8 cellular contexts compared by ENCODE assay signal in genomic region chr6:34027445-34027936, GRCh38.
DNase-seq lines count a peak whose midpoint lies in the region; ATAC-seq and TF ChIP-seq lines count a peak whose summit lies in the region.

No MANE protein-coding gene starts in this region.

- peak overlapping the region; percentile 11 for H2BK12ac ChIP-seq in neuronal stem cell (ENCODE audit: low read length)

- peak overlapping the region; percentile 72 for H3K18ac ChIP-seq in neuronal stem cell (ENCODE audit: low read length)

- no peak overlapping the region for H3K4me2 ChIP-seq in neuronal stem cell (ENCODE audit: insufficient read depth, low read length, poor library complexity, severe bottlenecking)

- no peak overlapping the region for H4K8ac ChIP-seq in neuronal stem cell (ENCODE audit: low read depth, low read length)

- H2BK5ac ChIP-seq in neuronal stem cell (ENCODE audit: low read length) = no peak overlapping the region

- TF ChIP-seq CTCF in GM06990 (IDR thresholded peaks at IDR 0.05; ENCODE audit: insufficient read depth, low read length, poor library complexity, severe bottlenecking) (peak; percentile 88), epithelial cell of proximal tubule (conservative IDR thresholded peaks at IDR 0.05; ENCODE audit: low read depth, low read length) (peak; percentile 77), tibial nerve (IDR thresholded peaks at IDR 0.05) (peak; percentile 27 to 75 (median 63))

- H3K9me3 ChIP-seq in neuronal stem cell (replicated peaks in 1 of 2; ENCODE audit: control insufficient read depth in 2 of 2, insufficient read depth in 1 of 2, low read depth in 1 of 2, low read length in 2 of 2) (peaks cover 0 to 8% of the 10 kb centered on the region in 2 donors), tibial nerve (peaks cover 0 to 12% (median 0%) of the 10 kb centered on the region in 4 donors)

- peak overlapping the region; percentile 88 for H2AK5ac ChIP-seq in neuronal stem cell (ENCODE audit: low read depth, low read length)

- TF ChIP-seq EP300 in tibial nerve (IDR thresholded peaks at IDR 0.05) = no peak

- peak overlapping the region; percentile 45 for H2AFZ ChIP-seq in neuronal stem cell (ENCODE audit: low read length)

- H2BK15ac ChIP-seq in neuronal stem cell (ENCODE audit: low read length) = peak overlapping the region; percentile 57

- no peak overlapping the region for H4K91ac ChIP-seq in neuronal stem cell (ENCODE audit: low read depth, low read length, poor library complexity)

- H3K23ac ChIP-seq in neuronal stem cell (ENCODE audit: low read depth, low read length, poor library complexity) = no peak overlapping the region

- DNase-seq in GM06990 (ENCODE audit: extremely low read depth, insufficient read length) = no peak
- peak; percentile 73 for DNase-seq in NAMALWA (ENCODE audit: low spot score)
- peak; percentile 25 to 54 (median 53) for DNase-seq in activated CD8-positive, alpha-beta memory T cell treated with anti-CD3 and anti-CD28 coated beads for 48 hours (ENCODE audit: low read depth in 2 of 3, low spot score in 2 of 3)
- no peak for DNase-seq in epithelial cell of proximal tubule (ENCODE audit: low read depth)
- peak; percentile 61 for DNase-seq in neuronal stem cell (ENCODE audit: low spot score)
- peak in 1 of 2 donors; percentile 7 for DNase-seq in tibial nerve (ENCODE audit: low spot score in 2 of 2)

- no peak for TF ChIP-seq POLR2A in tibial nerve (IDR thresholded peaks at IDR 0.05)

- no peak overlapping the region for H2BK120ac ChIP-seq in neuronal stem cell (ENCODE audit: low read depth, low read length)

- H3K27me3 ChIP-seq in GM06990 (replicated peaks; ENCODE audit: control insufficient read depth, insufficient read depth, low read length) (peaks cover 1% of the 10 kb centered on the region), neuronal stem cell (ENCODE audit: control insufficient read depth in 3 of 3, insufficient read depth in 3 of 3, low read depth in 1 of 3, low read length in 3 of 3) (peaks cover 0 to 4% (median 0%) of the 10 kb centered on the region in 3 experiments), tibial nerve (peaks cover 0 to 2% of the 10 kb centered on the region in 2 donors)

- ATAC-seq in HG02884 (IDR thresholded peaks at IDR 0.05; ENCODE audit: unreplicated experiment) (no peak), HG03097 (IDR thresholded peaks at IDR 0.05; ENCODE audit: low FRiP score, unreplicated experiment) (no peak)

- H3K4me1 ChIP-seq in neuronal stem cell (ENCODE audit: control insufficient read depth in 2 of 2, insufficient read depth in 1 of 2, low read depth in 1 of 2, low read length in 2 of 2) = peaks cover 0 to 5% of the 10 kb centered on the region in 2 donors
- no peaks in the 10 kb centered on the region for H3K4me1 ChIP-seq in tibial nerve

- peak overlapping the region; percentile 0 for H3K9ac ChIP-seq in neuronal stem cell (ENCODE audit: low read depth, low read length, poor library complexity)

- no CpG with 5 or more reads among the region's 17 CpGs for WGBS in neuronal stem cell (ENCODE audit: extremely low coverage in 2 of 2, insufficient read length in 2 of 2, insufficient replicate concordance in 1 of 2), 2 donors
- WGBS in tibial nerve, 2 donors = 68% methylated on average over 6 of the region's 17 CpGs; no CpG with 5 or more reads in 1 of the 2 donors

- no peak overlapping the region for H3K4me3 ChIP-seq in GM06990 (replicated peaks; ENCODE audit: low read depth, low read length)
- no peak overlapping the region for H3K4me3 ChIP-seq in epithelial cell of proximal tubule (ENCODE audit: low read depth, low read length)
- no peak overlapping the region for H3K4me3 ChIP-seq in neuronal stem cell (ENCODE audit: low read length in 2 of 2)
- H3K4me3 ChIP-seq in tibial nerve = no peak overlapping the region

- no peak overlapping the region for H3K14ac ChIP-seq in neuronal stem cell (ENCODE audit: low read length)

- H3K79me1 ChIP-seq in neuronal stem cell (ENCODE audit: low read depth, low read length) = no peaks in the 10 kb centered on the region

- no peak overlapping the region for H3K4ac ChIP-seq in neuronal stem cell (ENCODE audit: low read length)

- no peak overlapping the region for H3K27ac ChIP-seq in neuronal stem cell (replicated peaks; ENCODE audit: low read length)
- no peak overlapping the region for H3K27ac ChIP-seq in tibial nerve

- H3K36me3 ChIP-seq in GM06990 (ENCODE audit: control insufficient read depth, insufficient read depth, low read length) (no peaks in the 10 kb centered on the region), neuronal stem cell (replicated peaks in 1 of 2; ENCODE audit: control insufficient read depth in 2 of 2, insufficient read depth in 2 of 2, low read length in 2 of 2) (no peaks in the 10 kb centered on the region), tibial nerve (no peaks in the 10 kb centered on the region)

Comparison
In these comparisons a context has a peak if more than half of its experiments do, and no peak if none do; other contexts are left out.
1. DNase-seq: peak in NAMALWA (single experiment), activated CD8-positive, alpha-beta memory T cell treated with anti-CD3 and anti-CD28 coated beads for 48 hours (3 of 3) and neuronal stem cell (single experiment); none in GM06990 (single experiment) and epithelial cell of proximal tubule (single experiment).
2. Peak in every context shown above with its lines, with median percentiles within 50 percentile points of each other: CTCF ChIP-seq.